ENCODE assay signal across 23 cellular contexts in genomic region chr12:79023261-79023660, GRCh38.
DNase-seq lines count a peak whose midpoint lies in the region; ATAC-seq, FAIRE-seq and TF ChIP-seq lines count a peak whose summit lies in the region.
"Had no signal": no experiment of that assay in that cellular context is flagged by ENCODE, and none has a peak within 500 bp of the region (broad histone marks: within the 10 kb centered on the region; RNA-seq: fewer than 3 reads in every experiment).

No MANE protein-coding gene starts in this region.

- H3K9me3 ChIP-seq in trophoblast cell (ENCODE audit: insufficient read depth, low read depth, low read length), result no peaks in the 10 kb centered on the region
- H3K9me3 ChIP-seq: A549, Caco-2, HAP-1, MG63, SJSA1 had no signal

- no peaks in the 10 kb centered on the region for H3K79me1 ChIP-seq in trophoblast cell (ENCODE audit: low read length)

- H2AFZ ChIP-seq in trophoblast cell (ENCODE audit: insufficient read depth, low read length, poor library complexity), result no peak overlapping the region
- H2AFZ ChIP-seq: GM23338, PC-9 had no signal

- no peak overlapping the region for H3K14ac ChIP-seq in trophoblast cell (ENCODE audit: low read length)

- no peak overlapping the region for H2AK5ac ChIP-seq in trophoblast cell (ENCODE audit: low read length)

- no peak overlapping the region for H3K4ac ChIP-seq in trophoblast cell (ENCODE audit: low read depth, low read length)

- no peaks in the 10 kb centered on the region for H3K27me3 ChIP-seq in trophoblast cell (ENCODE audit: insufficient read depth, low read length)
- H3K27me3 ChIP-seq: SJSA1 had no signal

- TF ChIP-seq CTCF in fibroblast of pulmonary artery (IDR thresholded peaks at IDR 0.05; ENCODE audit: low read length, missing control alignments), result no peak

- no peak overlapping the region for H2BK5ac ChIP-seq in trophoblast cell (ENCODE audit: low read depth, low read length, poor library complexity)

- no peaks in the 10 kb centered on the region for H3K36me3 ChIP-seq in trophoblast cell (ENCODE audit: control insufficient read depth in 1 of 2, insufficient read depth in 2 of 2, low read length in 2 of 2)
- H3K36me3 ChIP-seq: HAP-1, MG63, SJSA1 had no signal

- no peak overlapping the region for H4K12ac ChIP-seq in trophoblast cell (ENCODE audit: low read depth, low read length)

- no CpG with 5 or more reads among the region's 1 CpG for WGBS in trophoblast cell (ENCODE audit: extremely low coverage, insufficient coverage, insufficient read length)

- no peaks in the 10 kb centered on the region for H3K4me1 ChIP-seq in trophoblast cell (ENCODE audit: control insufficient read depth in 1 of 2, insufficient read depth in 2 of 2, low read length in 2 of 2)
- H3K4me1 ChIP-seq: Caco-2, HAP-1 had no signal

- H2BK120ac ChIP-seq in trophoblast cell (ENCODE audit: insufficient read depth, low read length, poor library complexity), result no peak overlapping the region

- no peak overlapping the region for H3K4me2 ChIP-seq in trophoblast cell (ENCODE audit: low read length)
- H3K4me2 ChIP-seq: A549, GM23338, PC-9 had no signal

- no peaks in the 10 kb centered on the region for H3K79me2 ChIP-seq in trophoblast cell (ENCODE audit: control insufficient read depth, insufficient read depth, low read length, poor library complexity)

- ATAC-seq in GM21619 (IDR thresholded peaks at IDR 0.05; ENCODE audit: unreplicated experiment), result no peak
- ATAC-seq: A549; CD8-positive, alpha-beta T cell; GM12878; GM23338; Right ventricle myocardium inferior had no signal

- DNase-seq in HCEC 1CT, result peak; percentile 10
- DNase-seq in SK-N-DZ (ENCODE audit: low spot score), result peak; percentile 60
- peak; percentile 31 for DNase-seq in fibroblast of pulmonary artery (ENCODE audit: low read depth)
- DNase-seq in trophoblast cell, result no peak
- no peak for DNase-seq in urothelium cell line (ENCODE audit: low spot score)
- no peak for DNase-seq in NCI-H1092 treated with DMSO at 0.1 percent for 48 hours (lab: John Stamatoyannopoulos, UW)
- DNase-seq: AML-193; Caco-2; CD8-positive, alpha-beta T cell; KBM-7; MG63; NCI-H1436; NCI-H187; NCI-H774; PC-9 had no signal

- peak overlapping the region; percentile 42 for H3K23ac ChIP-seq in trophoblast cell (ENCODE audit: low read length)

- no peak for FAIRE-seq in urothelium cell line (lab: Jason Lieb, UNC)
- FAIRE-seq: A549, GM12878 had no signal

- no peak overlapping the region for H3K27ac ChIP-seq in trophoblast cell (ENCODE audit: low read depth, low read length)
- H3K27ac ChIP-seq: A549, C4-2B, PC-9, SJSA1 had no signal

- H3K18ac ChIP-seq in trophoblast cell (ENCODE audit: low read length), result no peak overlapping the region

- no peak overlapping the region for H4K8ac ChIP-seq in trophoblast cell (ENCODE audit: low read depth, low read length)

- no peak overlapping the region for H3K9ac ChIP-seq in trophoblast cell (ENCODE audit: low read length)

- H3K4me3 ChIP-seq in fibroblast of pulmonary artery (replicated peaks; ENCODE audit: low read depth, low read length), result no peak overlapping the region
- H3K4me3 ChIP-seq in trophoblast cell (ENCODE audit: low read depth, low read length), result no peak overlapping the region
- H3K4me3 ChIP-seq: A549, GM12878, GM23338, HAP-1, MG63, PC-9, SJSA1 had no signal

- no peak overlapping the region for H2BK12ac ChIP-seq in trophoblast cell (ENCODE audit: low read length)

- no peak overlapping the region for H4K91ac ChIP-seq in trophoblast cell (ENCODE audit: low read depth, low read length)

Comparison
In these comparisons a context has a peak if more than half of its experiments do, and no peak if none do; other contexts are left out.
1. DNase-seq: peak in HCEC 1CT (single experiment), SK-N-DZ (single experiment) and fibroblast of pulmonary artery (single experiment); none in trophoblast cell (0 of 2), urothelium cell line (single experiment) and NCI-H1092 treated with DMSO at 0.1 percent for 48 hours (single experiment).